Comparison of ENCODE assay signal across 8 cellular contexts in genomic region chr12:56632701-56633464, GRCh38. TPM values are rescaled to one million over a fixed set of nuclear protein-coding genes. Genes with fewer than 3 reads are reported as not detected.
DNase-seq lines count a peak whose midpoint lies in the region; ATAC-seq and TF ChIP-seq lines count a peak whose summit lies in the region.

No MANE protein-coding gene starts in this region.

- peaks cover 78% of the 10 kb centered on the region for H3K4me1 Mint-ChIP-seq in neural progenitor cell

- peaks cover 5% of the 10 kb centered on the region for H3K36me3 Mint-ChIP-seq in neural progenitor cell

- no peak overlapping the region for H2AFZ ChIP-seq in neural progenitor cell (replicated peaks)

- peak overlapping the region; percentile 25 to 95 (median 86); a peak in 19 of 20 replicates for H3K4me3 ChIP-seq in BLaER1 treated with 17β-estradiol and CSF1 and Interleukin-3, amounts not matched to agents 10 nM and 100 nM
- H3K4me3 ChIP-seq in ectodermal cell (ENCODE audit: insufficient read depth, low read depth, low read length) = peak overlapping the region; percentile 3
- peak overlapping the region; percentile 31 for H3K4me3 ChIP-seq in neural progenitor cell

- H3K9ac ChIP-seq in BLaER1 treated with 17β-estradiol and CSF1 and Interleukin-3, amounts not matched to agents 10 nM and 100 nM = peak overlapping the region; percentile 79 to 90 (median 85); a peak in 21 of 22 replicates
- no peak overlapping the region for H3K9ac ChIP-seq in neural progenitor cell

- H3K79me2 ChIP-seq in neural progenitor cell (ENCODE audit: low read depth) = peaks cover 68% of the 10 kb centered on the region

- H3K27me3 ChIP-seq in BLaER1 treated with 17β-estradiol and CSF1 and Interleukin-3, amounts not matched to agents 10 nM and 100 nM = no peaks in the 10 kb centered on the region
- H3K27me3 ChIP-seq in ectodermal cell (ENCODE audit: control insufficient read depth, insufficient read depth, low read length, poor library complexity, severe bottlenecking) = no peaks in the 10 kb centered on the region
- no peaks in the 10 kb centered on the region for H3K27me3 ChIP-seq in neural progenitor cell

- H3K36me3 ChIP-seq in BLaER1 treated with 17β-estradiol and CSF1 and Interleukin-3, amounts not matched to agents 10 nM and 100 nM = peaks cover 6 to 9% (median 8%) of the 10 kb centered on the region in 11 experiments
- H3K36me3 ChIP-seq in ectodermal cell (ENCODE audit: control insufficient read depth, insufficient read depth, low read length) = peaks cover 4% of the 10 kb centered on the region
- no peaks in the 10 kb centered on the region for H3K36me3 ChIP-seq in neural progenitor cell

- H3K4me3 Mint-ChIP-seq in neural progenitor cell = peak overlapping the region; percentile 99

- H3K4me2 ChIP-seq in BLaER1 treated with 17β-estradiol and CSF1 and Interleukin-3, amounts not matched to agents 10 nM and 100 nM = peak overlapping the region; percentile 94 to 100 (median 98)
- H3K4me2 ChIP-seq in neural progenitor cell = peak overlapping the region; percentile 88

- peaks cover 13 to 75% (median 38%) of the 10 kb centered on the region in 11 experiments; a peak in 20 of 22 replicates for H4K20me1 ChIP-seq in BLaER1 treated with 17β-estradiol and CSF1 and Interleukin-3, amounts not matched to agents 10 nM and 100 nM
- H4K20me1 ChIP-seq in neural progenitor cell (ENCODE audit: low read depth) = peaks cover 38% of the 10 kb centered on the region

- H3K9me3 ChIP-seq in BLaER1 treated with 17β-estradiol and CSF1 and Interleukin-3, amounts not matched to agents 10 nM and 100 nM (replicated peaks in 1 of 11) = no peaks in the 10 kb centered on the region
- H3K9me3 ChIP-seq in ectodermal cell (ENCODE audit: control insufficient read depth, low read length) (no peaks in the 10 kb centered on the region), neural progenitor cell (ENCODE audit: low read depth) (no peaks in the 10 kb centered on the region)

- WGBS in ectodermal cell, 2 experiments = 58 to 67% methylated on average over 2 of the region's 3 CpGs

- TF ChIP-seq CTCF in neural progenitor cell (IDR thresholded peaks at IDR 0.05) = no peak

- peak overlapping the region; percentile 42 to 93 (median 82); a peak in 19 of 22 replicates for H3K27ac ChIP-seq in BLaER1 treated with 17β-estradiol and CSF1 and Interleukin-3, amounts not matched to agents 10 nM and 100 nM
- H3K27ac ChIP-seq in ectodermal cell (ENCODE audit: insufficient read depth, low read depth, low read length, poor library complexity, severe bottlenecking) = peak overlapping the region; percentile 47
- H3K27ac ChIP-seq in neural progenitor cell = no peak overlapping the region

- H3K4me1 ChIP-seq in BLaER1 treated with 17β-estradiol and CSF1 and Interleukin-3, amounts not matched to agents 10 nM and 100 nM = peaks cover 56 to 80% (median 70%) of the 10 kb centered on the region in 10 experiments
- H3K4me1 ChIP-seq in ectodermal cell (ENCODE audit: control insufficient read depth, insufficient read depth, low read length) = peaks cover 49% of the 10 kb centered on the region
- peaks cover 42% of the 10 kb centered on the region for H3K4me1 ChIP-seq in neural progenitor cell

- DNase-seq in NCI-H82 (lab: John Stamatoyannopoulos, UW) = peak; percentile 92
- DNase-seq in neural progenitor cell (ENCODE audit: low spot score) = peak; percentile 17
- no peak for DNase-seq in NCI-H1105 (lab: John Stamatoyannopoulos, UW)
- no peak for DNase-seq in activated CD4-positive, alpha-beta T cell treated with anti-CD3 and anti-CD28 coated beads for 48 hours

- no peaks in the 10 kb centered on the region for H3K9me3 Mint-ChIP-seq in neural progenitor cell

- H3F3A ChIP-seq in neural progenitor cell (ENCODE audit: low read depth) = peaks cover 79% of the 10 kb centered on the region

- H3K27me3 Mint-ChIP-seq in neural progenitor cell (ENCODE audit: insufficient read depth, low read depth) = peaks cover 4% of the 10 kb centered on the region

- ATAC-seq in HG02870 (IDR thresholded peaks at IDR 0.05; ENCODE audit: unreplicated experiment) = no peak
- ATAC-seq in HG02938 (IDR thresholded peaks at IDR 0.05; ENCODE audit: unreplicated experiment) = no peak

- peak overlapping the region; percentile 86 for H3K27ac Mint-ChIP-seq in neural progenitor cell

RNA-seq across cellular contexts. Expression of gene BAZ2A, which starts 2.8 kb away (rescaled TPM):
- 113 TPM for polyA plus RNA-seq in ectodermal cell (2013, experiment 1 of 4)
- polyA plus RNA-seq in ectodermal cell (2013, experiment 2 of 4) = 127 TPM
- 93.8 TPM for polyA plus RNA-seq in ectodermal cell (2013, experiment 3 of 4)
- polyA plus RNA-seq in ectodermal cell (2013, experiment 4 of 4) = 118 TPM
- total RNA-seq in neural progenitor cell (ENCODE audit: low replicate concordance) = 27.1 and 55.1 TPM in 2 replicates

RNA-seq across cellular contexts. Expression of gene ATP5F1B, which starts 12.9 kb away (rescaled TPM):
- 841 TPM for polyA plus RNA-seq in ectodermal cell (2013, experiment 1 of 4)
- 819 TPM for polyA plus RNA-seq in ectodermal cell (2013, experiment 2 of 4)
- 663 TPM for polyA plus RNA-seq in ectodermal cell (2013, experiment 3 of 4)
- polyA plus RNA-seq in ectodermal cell (2013, experiment 4 of 4) = 731 TPM
- total RNA-seq in neural progenitor cell (ENCODE audit: low replicate concordance) = 558 and 609 TPM in 2 replicates

RNA-seq across cellular contexts. Expression of gene PTGES3, which starts 55.2 kb away (rescaled TPM):
- 390 TPM for polyA plus RNA-seq in ectodermal cell (2013, experiment 1 of 4)
- polyA plus RNA-seq in ectodermal cell (2013, experiment 2 of 4) = 381 TPM
- polyA plus RNA-seq in ectodermal cell (2013, experiment 3 of 4) = 297 TPM
- 317 TPM for polyA plus RNA-seq in ectodermal cell (2013, experiment 4 of 4)
- 197 and 298 TPM in 2 replicates for total RNA-seq in neural progenitor cell (ENCODE audit: low replicate concordance)

Comparison
In these comparisons a context has a peak if more than half of its experiments do, and no peak if none do; other contexts are left out.
1. H3K4me3 ChIP-seq: peak in every context shown above with its lines; median percentile 86 in BLaER1 treated with 17β-estradiol and CSF1 and Interleukin-3, amounts not matched to agents 10 nM and 100 nM; 31 in neural progenitor cell; 3 in ectodermal cell.
2. DNase-seq: peak in NCI-H82 (single experiment) and neural progenitor cell (single experiment); none in NCI-H1105 (single experiment) and activated CD4-positive, alpha-beta T cell treated with anti-CD3 and anti-CD28 coated beads for 48 hours (single experiment).